ENCODE assay signal across 22 cellular contexts in genomic region chr1:211557894-211558625, GRCh38.
"Had no signal": no experiment of that assay in that cellular context is flagged by ENCODE, and none has a peak within 500 bp of the region (broad histone marks: within the 10 kb centered on the region; RNA-seq: fewer than 3 reads in every experiment).

No MANE protein-coding gene starts in this region.

- H3K27me3 ChIP-seq: body of pancreas, foreskin keratinocyte, hepatocyte, right lobe of liver, stomach, transverse colon had no signal

- H3K4me3 Mint-ChIP-seq: activated CD4-positive, alpha-beta T cell treated with anti-CD3 and anti-CD28 coated beads for 36 hours; activated naive CD4-positive, alpha-beta T cell treated with anti-CD3 and anti-CD28 coated beads, Interleukin-2, amount 10 ng/mL, durations not matched to agents 7 days and 5 days; activated T-cell treated with anti-CD3 and anti-CD28 coated beads, Interleukin-2, amount 50 U/mL, for 72 hours; immature natural killer cell; mesothelial cell of epicardium; natural killer cell treated with Interleukin-12 subunit alpha and Interleukin-12 subunit beta and Interleukin-15 and Interleukin-18, amount 100 ng/mL, for 72 hours; stimulated activated memory B cell treated with anti-CD40 and anti-IgM and Interleukin-4, amounts not matched to agents 10 μg/mL and 1 μg/mL and 100 μg/mL, for 72 hours; T-helper 1 cell treated with Interleukin-12 subunit alpha and Interleukin-12 subunit beta and Interleukin-4 antibody, amounts not matched to agents 30 μg/mL and 1 μg/mL, for 36 hours; WTC11 had no signal

- DNase-seq: activated CD4-positive, alpha-beta T cell treated with anti-CD3 and anti-CD28 coated beads for 36 hours; activated CD4-positive, alpha-beta T cell treated with anti-CD3 and anti-CD28 coated beads, Interleukin-2, amount 50 U/mL, for 48 hours; activated naive CD4-positive, alpha-beta T cell treated with anti-CD3 and anti-CD28 coated beads, Interleukin-2, amount 10 ng/mL, durations not matched to agents 7 days and 5 days; activated T-cell treated with anti-CD3 and anti-CD28 coated beads, Interleukin-2, amount 50 U/mL, for 72 hours; body of pancreas; foreskin keratinocyte; immature natural killer cell; kidney glomerular epithelial cell; left ventricle myocardium inferior; right lobe of liver; small intestine; stimulated activated CD4-positive, alpha-beta T cell treated with anti-CD3 and anti-CD28 coated beads, Interleukin-2, amount 100 ng/mL, for 24 hours; stomach; T1000; transverse colon had no signal

- H3K9me3 Mint-ChIP-seq: activated naive CD4-positive, alpha-beta T cell treated with anti-CD3 and anti-CD28 coated beads, Interleukin-2, amount 10 ng/mL, durations not matched to agents 7 days and 5 days; activated T-cell treated with anti-CD3 and anti-CD28 coated beads, Interleukin-2, amount 50 U/mL, for 72 hours; natural killer cell treated with Interleukin-12 subunit alpha and Interleukin-12 subunit beta and Interleukin-15 and Interleukin-18, amount 100 ng/mL, for 72 hours; stimulated activated memory B cell treated with anti-CD40 and anti-IgM and Interleukin-4, amounts not matched to agents 10 μg/mL and 1 μg/mL and 100 μg/mL, for 72 hours; T-helper 1 cell treated with Interleukin-12 subunit alpha and Interleukin-12 subunit beta and Interleukin-4 antibody, amounts not matched to agents 30 μg/mL and 1 μg/mL, for 36 hours had no signal

- H2AFZ ChIP-seq: hepatocyte had no signal

- H3K27ac Mint-ChIP-seq: activated CD4-positive, alpha-beta T cell treated with anti-CD3 and anti-CD28 coated beads for 36 hours; activated naive CD4-positive, alpha-beta T cell treated with anti-CD3 and anti-CD28 coated beads, Interleukin-2, amount 10 ng/mL, durations not matched to agents 7 days and 5 days; activated T-cell treated with anti-CD3 and anti-CD28 coated beads, Interleukin-2, amount 50 U/mL, for 72 hours; immature natural killer cell; mesothelial cell of epicardium; natural killer cell treated with Interleukin-12 subunit alpha and Interleukin-12 subunit beta and Interleukin-15 and Interleukin-18, amount 100 ng/mL, for 72 hours; stimulated activated memory B cell treated with anti-CD40 and anti-IgM and Interleukin-4, amounts not matched to agents 10 μg/mL and 1 μg/mL and 100 μg/mL, for 72 hours; T-helper 1 cell treated with Interleukin-12 subunit alpha and Interleukin-12 subunit beta and Interleukin-4 antibody, amounts not matched to agents 30 μg/mL and 1 μg/mL, for 36 hours; WTC11 had no signal

- ATAC-seq: activated CD4-positive, alpha-beta T cell treated with anti-CD3 and anti-CD28 coated beads for 36 hours; activated T-cell treated with anti-CD3 and anti-CD28 coated beads, Interleukin-2, amount 50 U/mL, for 72 hours; body of pancreas; foreskin keratinocyte; natural killer cell treated with Interleukin-12 subunit alpha and Interleukin-12 subunit beta and Interleukin-15 and Interleukin-18, amount 100 ng/mL, for 72 hours; right lobe of liver; stimulated activated memory B cell treated with anti-CD40 and anti-IgM and Interleukin-4, amounts not matched to agents 10 μg/mL and 1 μg/mL and 100 μg/mL, for 72 hours; WTC11 had no signal

- H3K27ac ChIP-seq: body of pancreas, foreskin keratinocyte, left ventricle myocardium inferior, neutrophil, right lobe of liver, stomach, transverse colon had no signal

- H3K4me1 Mint-ChIP-seq: activated CD4-positive, alpha-beta T cell treated with anti-CD3 and anti-CD28 coated beads for 36 hours; activated naive CD4-positive, alpha-beta T cell treated with anti-CD3 and anti-CD28 coated beads, Interleukin-2, amount 10 ng/mL, durations not matched to agents 7 days and 5 days; stimulated activated memory B cell treated with anti-CD40 and anti-IgM and Interleukin-4, amounts not matched to agents 10 μg/mL and 1 μg/mL and 100 μg/mL, for 72 hours; WTC11 had no signal

- H3K4me3 ChIP-seq: body of pancreas, hepatocyte, left ventricle myocardium inferior, right lobe of liver, stomach, transverse colon had no signal

- H3K4me1 ChIP-seq: body of pancreas, foreskin keratinocyte, left ventricle myocardium inferior, right lobe of liver, stomach, transverse colon had no signal

- H3K36me3 ChIP-seq: left ventricle myocardium inferior, neutrophil, right lobe of liver, stomach, transverse colon had no signal

- H3K36me3 Mint-ChIP-seq: activated naive CD4-positive, alpha-beta T cell treated with anti-CD3 and anti-CD28 coated beads, Interleukin-2, amount 10 ng/mL, durations not matched to agents 7 days and 5 days; mesothelial cell of epicardium; natural killer cell treated with Interleukin-12 subunit alpha and Interleukin-12 subunit beta and Interleukin-15 and Interleukin-18, amount 100 ng/mL, for 72 hours; stimulated activated memory B cell treated with anti-CD40 and anti-IgM and Interleukin-4, amounts not matched to agents 10 μg/mL and 1 μg/mL and 100 μg/mL, for 72 hours; WTC11 had no signal

- H3K4me2 ChIP-seq: hepatocyte had no signal

- H3K9me3 ChIP-seq: body of pancreas, left ventricle myocardium inferior, neutrophil, right lobe of liver, stomach, transverse colon had no signal
